Comparison of ENCODE assay signal across 11 cellular contexts in the genomic region with DNA sequence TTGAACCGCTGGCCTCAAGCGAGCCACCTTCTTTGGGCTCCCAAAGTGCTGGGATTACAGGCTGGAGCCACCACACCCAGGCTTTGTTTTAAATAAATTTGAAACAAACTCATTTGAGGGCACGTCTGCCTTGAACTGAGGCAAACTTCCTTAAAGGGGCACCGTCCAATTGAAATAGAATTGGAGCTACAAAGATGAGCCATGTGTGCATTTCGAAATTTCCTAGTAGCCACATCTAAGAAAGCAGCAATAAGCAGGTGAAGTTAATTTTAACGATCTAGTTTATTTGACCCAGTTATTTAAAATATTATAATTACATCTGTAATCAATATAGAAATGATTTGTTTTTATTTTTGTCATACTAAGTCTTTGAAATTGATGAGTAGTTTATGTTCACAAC. TPM values are rescaled to one million over a fixed set of nuclear protein-coding genes. Genes with fewer than 3 reads are reported as not detected.
"Had no signal": no experiment of that assay in that cellular context is flagged by ENCODE, and none has a peak within 500 bp of the region (broad histone marks: within the 10 kb centered on the region; RNA-seq: fewer than 3 reads in every experiment).

No MANE protein-coding gene starts in this region.

- H3K27me3 ChIP-seq: colonic mucosa, heart left ventricle, suprapubic skin, thyroid gland had no signal

- DNase-seq: effector CD4-positive, alpha-beta T cell; endodermal cell; erythroblast; small intestine; stimulated activated CD4-positive, alpha-beta T cell treated with anti-CD3 and anti-CD28 coated beads, Interleukin-2, amount 100 ng/mL, for 48 hours; stimulated activated naive CD4-positive, alpha-beta T cell treated with Interleukin-2 at 50 U/mL for 16 hours had no signal

- H3K36me3 ChIP-seq: colonic mucosa, heart left ventricle, suprapubic skin, thyroid gland had no signal

- H3K4me3 ChIP-seq: colonic mucosa, heart left ventricle, suprapubic skin had no signal

- H3K27ac ChIP-seq: colonic mucosa, heart left ventricle, suprapubic skin had no signal

- H3K9me3 ChIP-seq: colonic mucosa, heart left ventricle, suprapubic skin, thyroid gland had no signal

RNA-seq across cellular contexts. Expression of gene C16orf89, which starts 0.8 kb away (rescaled TPM):
- polyA plus RNA-seq: endothelial cell of umbilical vein had no signal
